14 cellular contexts compared by ENCODE assay signal in genomic region chr6:25042984-25043725, GRCh38.
DNase-seq lines count a peak whose midpoint lies in the region; ATAC-seq and TF ChIP-seq lines count a peak whose summit lies in the region.
"Had no signal": no experiment of that assay in that cellular context is flagged by ENCODE, and none has a peak within 500 bp of the region (broad histone marks: within the 10 kb centered on the region; RNA-seq: fewer than 3 reads in every experiment).

No MANE protein-coding gene starts in this region.

- peak overlapping the region; percentile 100 for H3K27ac Mint-ChIP-seq in activated T-cell treated with anti-CD3 and anti-CD28 coated beads, Interleukin-2, amount 50 U/mL, for 72 hours
- H3K27ac Mint-ChIP-seq in activated CD4-positive, alpha-beta memory T cell treated with anti-CD3 and anti-CD28 coated beads for 36 hours: peak overlapping the region; percentile 97
- H3K27ac Mint-ChIP-seq in stimulated activated memory B cell treated with anti-CD40 and anti-IgM and Interleukin-4, amounts not matched to agents 10 μg/mL and 1 μg/mL and 100 μg/mL, for 72 hours: peak overlapping the region; percentile 99

- POLR2A ChIA-PET in activated CD4-positive, alpha-beta memory T cell treated with anti-CD3 and anti-CD28 coated beads for 36 hours (lab: Charles Lee): interaction anchor here (0.9 to 2.6 kb wide), 4 partner anchors 11 to 122 kb away, joined by 3 to 23 read pairs (median 6); no protein-coding TSS in a partner anchor

- CTCF ChIA-PET in activated CD4-positive, alpha-beta memory T cell treated with anti-CD3 and anti-CD28 coated beads for 36 hours (lab: Charles Lee): interaction anchor here (0.8 to 5.6 kb wide), 8 partner anchors 10 to 52 kb away, joined by 3 to 52 read pairs (median 5); no protein-coding TSS in a partner anchor

- no peak for TF ChIP-seq CTCF in psoas muscle (IDR thresholded peaks at IDR 0.05)

- no peak for ATAC-seq in activated T-cell treated with anti-CD3 and anti-CD28 coated beads, Interleukin-2, amount 50 U/mL, for 72 hours (replicated peaks in 1 of 2)
- ATAC-seq in HG02642 (IDR thresholded peaks at IDR 0.05; ENCODE audit: poor library complexity, unreplicated experiment): peak; percentile 32
- peak; percentile 85 for ATAC-seq in stimulated activated memory B cell treated with anti-CD40 and anti-IgM and Interleukin-4, amounts not matched to agents 10 μg/mL and 1 μg/mL and 100 μg/mL, for 72 hours
- no peak for ATAC-seq in psoas muscle
- ATAC-seq in HG02870 (IDR thresholded peaks at IDR 0.05; ENCODE audit: unreplicated experiment): no peak
- ATAC-seq: Right ventricle myocardium inferior had no signal

- 96 to 100% (median 96%) methylated on average over 1 of the region's 1 CpG for WGBS in psoas muscle, 3 donors

- H3K27me3 Mint-ChIP-seq in activated T-cell treated with anti-CD3 and anti-CD28 coated beads, Interleukin-2, amount 50 U/mL, for 72 hours (ENCODE audit: low read depth): no peaks in the 10 kb centered on the region
- H3K27me3 Mint-ChIP-seq in activated CD4-positive, alpha-beta memory T cell treated with anti-CD3 and anti-CD28 coated beads for 36 hours: no peaks in the 10 kb centered on the region
- H3K27me3 Mint-ChIP-seq in stimulated activated memory B cell treated with anti-CD40 and anti-IgM and Interleukin-4, amounts not matched to agents 10 μg/mL and 1 μg/mL and 100 μg/mL, for 72 hours: no peaks in the 10 kb centered on the region

- H3K4me3 Mint-ChIP-seq in activated T-cell treated with anti-CD3 and anti-CD28 coated beads, Interleukin-2, amount 50 U/mL, for 72 hours: peak overlapping the region; percentile 89 to 100
- H3K4me3 Mint-ChIP-seq in activated CD4-positive, alpha-beta memory T cell treated with anti-CD3 and anti-CD28 coated beads for 36 hours: peak overlapping the region; percentile 91
- H3K4me3 Mint-ChIP-seq in stimulated activated memory B cell treated with anti-CD40 and anti-IgM and Interleukin-4, amounts not matched to agents 10 μg/mL and 1 μg/mL and 100 μg/mL, for 72 hours: peak overlapping the region; percentile 93

- no peaks in the 10 kb centered on the region for H3K9me3 Mint-ChIP-seq in activated T-cell treated with anti-CD3 and anti-CD28 coated beads, Interleukin-2, amount 50 U/mL, for 72 hours
- no peaks in the 10 kb centered on the region for H3K9me3 Mint-ChIP-seq in activated CD4-positive, alpha-beta memory T cell treated with anti-CD3 and anti-CD28 coated beads for 36 hours
- H3K9me3 Mint-ChIP-seq in stimulated activated memory B cell treated with anti-CD40 and anti-IgM and Interleukin-4, amounts not matched to agents 10 μg/mL and 1 μg/mL and 100 μg/mL, for 72 hours: no peaks in the 10 kb centered on the region

- H3K9me3 ChIP-seq in psoas muscle: no peaks in the 10 kb centered on the region

- H3K36me3 ChIP-seq in psoas muscle (ENCODE audit: insufficient read depth in 1 of 2, low read depth in 1 of 2): no peaks in the 10 kb centered on the region
- H3K36me3 ChIP-seq: tibial nerve had no signal

- intact Hi-C loops in activated CD4-positive, alpha-beta memory T cell treated with anti-CD3 and anti-CD28 coated beads for 36 hours (cut with micrococcal nuclease): loop anchor here (1.0 to 5.0 kb wide), 2 partner anchors 36 to 94 kb away; no protein-coding TSS in a partner anchor
- intact Hi-C loops in psoas muscle (cut with DNase I): no loop called here

- no peak for DNase-seq in activated T-cell treated with anti-CD3 and anti-CD28 coated beads, Interleukin-2, amount 50 U/mL, for 72 hours
- no peak for DNase-seq in activated T-cell treated with anti-CD3 and anti-CD28 coated beads for 4 hours
- no peak for DNase-seq in activated CD4-positive, alpha-beta memory T cell treated with anti-CD3 and anti-CD28 coated beads for 36 hours
- DNase-seq in psoas muscle: no peak
- no peak for DNase-seq in SIG-M5 treated with dmso at 0.1 percent for 504 hours (lab: John Stamatoyannopoulos, UW; ENCODE audit: unreplicated experiment)
- DNase-seq: effector CD8-positive, alpha-beta T cell; GOT3; NCI-H774 had no signal

- H3K36me3 Mint-ChIP-seq in activated T-cell treated with anti-CD3 and anti-CD28 coated beads, Interleukin-2, amount 50 U/mL, for 72 hours (ENCODE audit: insufficient read depth in 2 of 2): peaks cover 7% of the 10 kb centered on the region in 2 donors
- peaks cover 14% of the 10 kb centered on the region for H3K36me3 Mint-ChIP-seq in activated CD4-positive, alpha-beta memory T cell treated with anti-CD3 and anti-CD28 coated beads for 36 hours
- no peaks in the 10 kb centered on the region for H3K36me3 Mint-ChIP-seq in stimulated activated memory B cell treated with anti-CD40 and anti-IgM and Interleukin-4, amounts not matched to agents 10 μg/mL and 1 μg/mL and 100 μg/mL, for 72 hours

- H3K4me1 ChIP-seq in psoas muscle: no peaks in the 10 kb centered on the region
- H3K4me1 ChIP-seq: parathyroid adenoma, tibial nerve had no signal

- H3K4me1 Mint-ChIP-seq in activated T-cell treated with anti-CD3 and anti-CD28 coated beads, Interleukin-2, amount 50 U/mL, for 72 hours (ENCODE audit: low read depth): peaks cover 52% of the 10 kb centered on the region
- H3K4me1 Mint-ChIP-seq in activated CD4-positive, alpha-beta memory T cell treated with anti-CD3 and anti-CD28 coated beads for 36 hours (ENCODE audit: low read depth): peaks cover 56% of the 10 kb centered on the region
- peaks cover 86% of the 10 kb centered on the region for H3K4me1 Mint-ChIP-seq in stimulated activated memory B cell treated with anti-CD40 and anti-IgM and Interleukin-4, amounts not matched to agents 10 μg/mL and 1 μg/mL and 100 μg/mL, for 72 hours

- no peak overlapping the region for H3K27ac ChIP-seq in psoas muscle
- H3K27ac ChIP-seq: parathyroid adenoma, tibial nerve had no signal

- H3K4me3 ChIP-seq in psoas muscle: no peak overlapping the region

- peaks cover 0 to 4% (median 0%) of the 10 kb centered on the region in 3 donors for H3K27me3 ChIP-seq in psoas muscle (ENCODE audit: insufficient read depth in 3 of 3, low read length in 2 of 3)
- H3K27me3 ChIP-seq: tibial nerve had no signal

Comparison
In these comparisons a context has a peak if more than half of its experiments do, and no peak if none do; other contexts are left out.
1. ATAC-seq: peak in HG02642 (single experiment) and stimulated activated memory B cell treated with anti-CD40 and anti-IgM and Interleukin-4, amounts not matched to agents 10 μg/mL and 1 μg/mL and 100 μg/mL, for 72 hours (single experiment); none in activated T-cell treated with anti-CD3 and anti-CD28 coated beads, Interleukin-2, amount 50 U/mL, for 72 hours (0 of 2), psoas muscle (0 of 4) and HG02870 (single experiment).
2. Peak in every context shown above with its lines, with median percentiles within 50 percentile points of each other: H3K27ac Mint-ChIP-seq and H3K4me3 Mint-ChIP-seq.